ENCODE assay signal across 8 cellular contexts in the genomic region with DNA sequence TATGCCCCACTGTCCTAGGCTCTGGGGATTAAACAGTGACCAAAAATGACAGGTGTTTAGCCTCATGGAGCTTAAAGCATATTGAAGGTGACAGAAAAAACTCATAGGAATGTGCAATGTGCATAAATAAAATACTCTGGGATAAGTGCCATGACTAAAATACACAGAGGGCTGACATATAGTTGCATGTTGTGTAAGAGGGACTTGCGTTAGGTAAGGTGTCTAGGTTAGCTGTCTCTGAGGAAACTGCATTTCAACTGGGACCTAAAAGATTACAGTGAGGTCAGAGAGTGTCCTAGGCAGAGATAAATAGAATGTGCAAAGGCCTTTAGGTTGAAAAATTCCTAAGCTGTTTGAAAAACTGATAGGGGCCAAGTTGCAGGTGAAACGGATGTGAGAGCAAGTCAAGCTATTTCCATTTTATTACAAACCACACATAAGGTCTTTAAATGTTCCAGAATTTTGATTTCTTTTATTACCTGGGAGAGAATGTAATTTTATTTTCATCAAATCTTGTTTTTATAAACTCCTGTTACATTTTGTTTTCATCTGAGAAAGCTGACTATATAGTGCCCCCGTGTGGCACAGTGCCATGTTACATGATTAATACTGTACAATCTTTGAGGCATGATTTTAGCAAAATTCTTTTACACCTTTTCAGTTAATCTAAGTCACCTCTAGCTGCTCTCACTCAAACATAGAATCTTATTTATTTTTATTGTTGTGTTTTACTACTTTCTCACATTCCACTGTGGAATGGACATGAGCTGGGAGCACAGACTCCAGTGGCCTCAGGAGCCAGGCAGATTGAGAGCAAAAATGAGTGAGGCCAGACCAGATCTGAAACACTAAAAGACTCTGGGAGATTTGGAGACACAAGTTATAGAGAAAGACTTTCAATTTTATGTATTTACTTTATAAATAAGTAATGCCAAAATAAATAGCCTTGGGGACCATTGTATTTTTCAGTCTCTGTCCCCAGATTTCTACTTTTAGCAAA.
A peak's percentile ranks its signal among the peaks of the same experiment; 100 is the strongest.
DNase-seq lines count a peak whose midpoint lies in the region; TF ChIP-seq lines count a peak whose summit lies in the region.

No MANE protein-coding gene starts in this region.

- TF ChIP-seq CTCF in AG09319 (IDR thresholded peaks at IDR 0.05; ENCODE audit: low read depth, low read length) (peak; percentile 7), GM12865 (IDR thresholded peaks at IDR 0.05; ENCODE audit: insufficient read depth, low read depth, low read length, missing control alignments) (peak; percentile 47), glutamatergic neuron (IDR thresholded peaks at IDR 0.05; ENCODE audit: partially characterized antibody, unreplicated experiment) (peak; percentile 89), type B pancreatic cell (conservative IDR thresholded peaks at IDR 0.05) (peak; percentile 89)

- H3K36me3 Mint-ChIP-seq in glutamatergic neuron (ENCODE audit: unreplicated experiment), result no peaks in the 10 kb centered on the region
- no peaks in the 10 kb centered on the region for H3K36me3 Mint-ChIP-seq in type B pancreatic cell

- no peak overlapping the region for H3K4me3 ChIP-seq in GM12865 (ENCODE audit: low read depth, low read length)

- H3K27ac Mint-ChIP-seq in glutamatergic neuron (ENCODE audit: unreplicated experiment) (no peak overlapping the region), type B pancreatic cell (no peak overlapping the region)

- H3K27me3 Mint-ChIP-seq in glutamatergic neuron (ENCODE audit: unreplicated experiment) (no peaks in the 10 kb centered on the region), type B pancreatic cell (peaks cover 3% of the 10 kb centered on the region)

- H3K4me3 Mint-ChIP-seq in glutamatergic neuron (ENCODE audit: unreplicated experiment) (no peak overlapping the region), type B pancreatic cell (no peak overlapping the region)

- H3K4me1 Mint-ChIP-seq in glutamatergic neuron (ENCODE audit: low read depth, unreplicated experiment), result no peaks in the 10 kb centered on the region
- H3K4me1 Mint-ChIP-seq in type B pancreatic cell (ENCODE audit: unreplicated experiment), result peaks cover 6% of the 10 kb centered on the region

- no peak for DNase-seq in AG09319 (ENCODE audit: extremely low read depth, low read depth)
- DNase-seq in GM12865 (ENCODE audit: low read depth), result peak; percentile 34
- peak; percentile 48 for DNase-seq in RKO (ENCODE audit: low spot score)
- DNase-seq in glutamatergic neuron, result peak; percentile 52
- DNase-seq in type B pancreatic cell (ENCODE audit: extremely low spot score, unreplicated experiment), result no peak
- no peak for DNase-seq in NCI-H1694 (lab: John Stamatoyannopoulos, UW)
- DNase-seq in NCI-H2029 (lab: John Stamatoyannopoulos, UW), result no peak
- DNase-seq in DMS79 (lab: John Stamatoyannopoulos, UW), result no peak

- no peaks in the 10 kb centered on the region for H3K9me3 Mint-ChIP-seq in glutamatergic neuron (ENCODE audit: unreplicated experiment)
- H3K9me3 Mint-ChIP-seq in type B pancreatic cell, result no peaks in the 10 kb centered on the region

Comparison
In these comparisons a context has a peak if more than half of its experiments do, and no peak if none do; other contexts are left out.
1. DNase-seq: peak in GM12865 (single experiment), RKO (single experiment) and glutamatergic neuron (single experiment); none in AG09319 (single experiment), type B pancreatic cell (single experiment), NCI-H1694 (single experiment), NCI-H2029 (single experiment) and DMS79 (single experiment).
2. CTCF ChIP-seq: peak in every context shown above with its lines; median percentile 89 in glutamatergic neuron; 89 in type B pancreatic cell; 47 in GM12865; 7 in AG09319.